ENCODE assay signal across 1 cellular context in genomic region chr17:35569405-35569804, GRCh38.
TF ChIP-seq lines count a peak whose summit lies in the region.

No MANE protein-coding gene starts in this region.

TF ChIP-seq in HepG2, 621 proteins besides CTCF, POLR2A, EP300 and RAD21:
- TF ChIP-seq ZNF253 (CRISPR knock-in tag; IDR thresholded peaks at IDR 0.05; ENCODE audit: borderline replicate concordance) (no peak), HDAC2 (CRISPR knock-in tag; IDR thresholded peaks at IDR 0.05) (no peak), NFE2L2 (IDR thresholded peaks at IDR 0.05; ENCODE audit: low read length) (no peak), MAX (IDR thresholded peaks at IDR 0.05) (no peak), HNF1B (CRISPR knock-in tag; IDR thresholded peaks at IDR 0.05) (no peak), CSRNP1 (CRISPR knock-in tag; IDR thresholded peaks at IDR 0.05) (no peak), FOXA1 (IDR thresholded peaks at IDR 0.05) (no peak), FOXA1 (CRISPR knock-in tag; IDR thresholded peaks at IDR 0.05) (no peak), ZNF280B (CRISPR knock-in tag; IDR thresholded peaks at IDR 0.05; ENCODE audit: borderline replicate concordance) (no peak), ELF3 (CRISPR knock-in tag; IDR thresholded peaks at IDR 0.05) (no peak), ZNF672 (CRISPR knock-in tag; IDR thresholded peaks at IDR 0.05) (no peak), YEATS2 (CRISPR knock-in tag; IDR thresholded peaks at IDR 0.05; ENCODE audit: borderline replicate concordance) (no peak)
